Comparison of ENCODE assay signal across 1 cellular context in genomic region chr16:85151603-85152413, GRCh38.
TF ChIP-seq lines count a peak whose summit lies in the region.

No MANE protein-coding gene starts in this region.

TF ChIP-seq in HEK293, 187 proteins besides CTCF, POLR2A, EP300 and RAD21 (continued from another document and continues in another):
- no peak for TF ChIP-seq ZNF175 (tag by site-specific recombination; IDR thresholded peaks at IDR 0.05)
- no peak for TF ChIP-seq ZNF580 (tag by site-specific recombination; IDR thresholded peaks at IDR 0.05)
- TF ChIP-seq ZIC2 (tag by site-specific recombination; IDR thresholded peaks at IDR 0.05), result peak; percentile 95
- TF ChIP-seq ZNF843 (tag by site-specific recombination; IDR thresholded peaks at IDR 0.05), result no peak
- TF ChIP-seq ZNF366 (tag by site-specific recombination; conservative IDR thresholded peaks at IDR 0.05), result no peak
- 0 out of 2 replicates have a peak, but pooled peaks have one; percentile 25 for TF ChIP-seq KLF16 (tag by site-specific recombination; IDR thresholded peaks at IDR 0.05)
- TF ChIP-seq ZNF768 (tag by site-specific recombination; IDR thresholded peaks at IDR 0.05), result no peak
- no peak for TF ChIP-seq ZNF302 (tag by site-specific recombination; IDR thresholded peaks at IDR 0.05; ENCODE audit: low read depth)
- TF ChIP-seq PRDM10 (tag by site-specific recombination; IDR thresholded peaks at IDR 0.05), result 0 out of 2 replicates have a peak, but pooled peaks have one; percentile 11
- no peak for TF ChIP-seq PRDM6 (tag by site-specific recombination; IDR thresholded peaks at IDR 0.05)
- no peak for TF ChIP-seq ZNF2 (tag by site-specific recombination; IDR thresholded peaks at IDR 0.05)
- TF ChIP-seq GLI4 (tag by site-specific recombination; IDR thresholded peaks at IDR 0.05), result no peak
- TF ChIP-seq REST (tag by site-specific recombination; IDR thresholded peaks at IDR 0.05), result no peak
- no peak for TF ChIP-seq ZNF292 (tag by site-specific recombination; IDR thresholded peaks at IDR 0.05; ENCODE audit: borderline replicate concordance, low read depth)
- TF ChIP-seq ZFP69B (tag by site-specific recombination; IDR thresholded peaks at IDR 0.05), result peak; percentile 96
- no peak for TF ChIP-seq ZNF404 (tag by site-specific recombination; IDR thresholded peaks at IDR 0.05)
- no peak for TF ChIP-seq ZBTB11 (tag by site-specific recombination; conservative IDR thresholded peaks at IDR 0.05; ENCODE audit: low read depth)
- TF ChIP-seq MYNN (tag by site-specific recombination; IDR thresholded peaks at IDR 0.05; ENCODE audit: borderline replicate concordance), result no peak
- peak; percentile 88 for TF ChIP-seq GLIS2 (tag by site-specific recombination; IDR thresholded peaks at IDR 0.05)
- peak; percentile 50; the same call in 1 of the 2 replicates for TF ChIP-seq KLF9 (tag by site-specific recombination; IDR thresholded peaks at IDR 0.05; ENCODE audit: low read depth)
- TF ChIP-seq ZFHX2 (tag by site-specific recombination; conservative IDR thresholded peaks at IDR 0.05), result peak; percentile 56
- no peak for TF ChIP-seq WT1 (tag by site-specific recombination; IDR thresholded peaks at IDR 0.05)
- no peak for TF ChIP-seq ZNF645 (tag by site-specific recombination; IDR thresholded peaks at IDR 0.05)
- TF ChIP-seq ZNF121 (tag by site-specific recombination; IDR thresholded peaks at IDR 0.05), result no peak
- no peak for TF ChIP-seq OSR2 (tag by site-specific recombination; IDR thresholded peaks at IDR 0.05)
- peak; percentile 68; the same call in 1 of the 2 replicates for TF ChIP-seq ZNF423 (tag by site-specific recombination; IDR thresholded peaks at IDR 0.05)
- no peak for TF ChIP-seq ZNF426 (tag by site-specific recombination; IDR thresholded peaks at IDR 0.05)
- no peak for TF ChIP-seq ZNF560 (tag by site-specific recombination; IDR thresholded peaks at IDR 0.05; ENCODE audit: borderline replicate concordance)
- no peak for TF ChIP-seq SALL2 (tag by site-specific recombination; IDR thresholded peaks at IDR 0.05; ENCODE audit: borderline replicate concordance)
- TF ChIP-seq ZNF571 (tag by site-specific recombination; IDR thresholded peaks at IDR 0.05), result no peak
- no peak for TF ChIP-seq ZNF354C (tag by site-specific recombination; IDR thresholded peaks at IDR 0.05; ENCODE audit: borderline replicate concordance, low read depth)
- no peak for TF ChIP-seq ZNF776 (tag by site-specific recombination; IDR thresholded peaks at IDR 0.05; ENCODE audit: borderline replicate concordance)
- no peak; the same call in 1 of the 2 replicates for TF ChIP-seq ZNF76 (tag by site-specific recombination; IDR thresholded peaks at IDR 0.05; ENCODE audit: borderline replicate concordance, low read depth)
- TF ChIP-seq PBX3 (CRISPR knock-in tag; IDR thresholded peaks at IDR 0.05), result no peak
- peak; percentile 84 for TF ChIP-seq ZBTB48 (tag by site-specific recombination; IDR thresholded peaks at IDR 0.05)
- no peak for TF ChIP-seq ZNF211 (tag by site-specific recombination; IDR thresholded peaks at IDR 0.05; ENCODE audit: low read depth)
- no peak for TF ChIP-seq ZFP41 (tag by site-specific recombination; IDR thresholded peaks at IDR 0.05; ENCODE audit: borderline replicate concordance)
- TF ChIP-seq ZNF707 (tag by site-specific recombination; IDR thresholded peaks at IDR 0.05), result no peak
- TF ChIP-seq GLI2 (tag by site-specific recombination; IDR thresholded peaks at IDR 0.05; ENCODE audit: borderline replicate concordance, low read depth), result no peak
- TF ChIP-seq ZNF600 (tag by site-specific recombination; IDR thresholded peaks at IDR 0.05), result peak; percentile 81
- TF ChIP-seq ZXDB (tag by site-specific recombination; IDR thresholded peaks at IDR 0.05), result no peak
- TF ChIP-seq ZNF19 (tag by site-specific recombination; IDR thresholded peaks at IDR 0.05; ENCODE audit: low read depth), result no peak
- peak; percentile 61; the same call in 1 of the 2 replicates for TF ChIP-seq EGR2 (tag by site-specific recombination; IDR thresholded peaks at IDR 0.05; ENCODE audit: low read depth)
- peak; percentile 48; the same call in 1 of the 2 replicates for TF ChIP-seq IKZF3 (tag by site-specific recombination; IDR thresholded peaks at IDR 0.05)
- TF ChIP-seq ZNF140 (tag by site-specific recombination; IDR thresholded peaks at IDR 0.05), result no peak
- TF ChIP-seq SP2 (tag by site-specific recombination; IDR thresholded peaks at IDR 0.05), result peak; percentile 30; the same call in 1 of the 2 replicates
- no peak for TF ChIP-seq ZNF223 (tag by site-specific recombination; IDR thresholded peaks at IDR 0.05)
- TF ChIP-seq GLIS1 (tag by site-specific recombination; IDR thresholded peaks at IDR 0.05), result peak; percentile 98
- TF ChIP-seq HIC1 (tag by site-specific recombination; IDR thresholded peaks at IDR 0.05), result no peak
- TF ChIP-seq YY2 (tag by site-specific recombination; IDR thresholded peaks at IDR 0.05), result no peak
- TF ChIP-seq SP7 (tag by site-specific recombination; IDR thresholded peaks at IDR 0.05), result 0 out of 2 replicates have a peak, but pooled peaks have one; percentile 24
- TF ChIP-seq ZNF660 (tag by site-specific recombination; IDR thresholded peaks at IDR 0.05), result no peak
